Comparison of ENCODE assay signal across 1 cellular context in the genomic region with DNA sequence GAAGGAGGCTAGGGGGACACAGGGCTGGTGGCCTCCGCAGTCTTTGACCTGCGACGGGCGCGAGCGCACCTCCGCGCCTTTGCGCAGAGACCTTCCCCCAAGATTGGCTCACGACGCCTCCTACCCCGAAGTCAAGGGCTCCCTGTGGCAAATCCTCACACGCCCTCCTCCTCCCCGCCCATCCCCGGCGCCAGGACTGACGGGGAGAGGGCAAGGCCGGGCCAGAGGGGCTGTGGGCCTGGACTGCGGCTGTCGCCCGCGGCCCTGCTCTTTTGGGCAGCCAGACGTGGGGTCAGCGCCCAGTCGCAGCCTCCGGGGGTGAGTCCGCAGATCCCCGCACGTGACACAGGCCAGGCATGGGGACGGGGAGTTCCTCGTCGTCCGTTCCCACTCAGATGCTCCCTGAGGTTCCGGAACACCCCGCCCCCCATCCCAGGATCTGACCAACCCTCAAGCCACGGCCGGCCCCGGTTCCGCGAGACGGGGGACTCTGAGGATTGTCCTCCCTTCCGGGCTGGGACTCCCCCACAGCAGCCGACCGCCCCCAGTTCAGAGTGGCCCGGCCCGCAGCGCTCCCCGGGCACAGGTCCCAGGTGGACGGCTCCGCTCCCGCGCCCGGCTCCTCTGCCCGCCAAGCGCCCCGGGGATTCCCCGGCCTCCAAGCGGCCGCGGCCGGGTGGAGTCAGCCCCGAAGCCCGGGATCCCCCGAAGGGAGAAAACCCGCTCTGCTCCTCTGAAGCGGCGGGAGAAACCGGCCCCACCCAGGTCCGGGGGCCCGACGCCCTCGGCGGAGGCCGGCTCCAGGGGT.
A peak's percentile ranks its signal among the peaks of the same experiment; 100 is the strongest.
TF ChIP-seq lines count a peak whose summit lies in the region.

No MANE protein-coding gene starts in this region.

TF ChIP-seq in IMR-90, 13 proteins besides CTCF, POLR2A, EP300 and RAD21 (continued from another document):
- no peak for TF ChIP-seq MXI1 (IDR thresholded peaks at IDR 0.05; ENCODE audit: borderline replicate concordance, low read depth, low read length)
- TF ChIP-seq CHD1 (IDR thresholded peaks at IDR 0.05; ENCODE audit: low read depth, low read length), result 0 out of 2 replicates have a peak, but pooled peaks have one; percentile 58
